Comparison of ENCODE assay signal across 16 cellular contexts in the genomic region with DNA sequence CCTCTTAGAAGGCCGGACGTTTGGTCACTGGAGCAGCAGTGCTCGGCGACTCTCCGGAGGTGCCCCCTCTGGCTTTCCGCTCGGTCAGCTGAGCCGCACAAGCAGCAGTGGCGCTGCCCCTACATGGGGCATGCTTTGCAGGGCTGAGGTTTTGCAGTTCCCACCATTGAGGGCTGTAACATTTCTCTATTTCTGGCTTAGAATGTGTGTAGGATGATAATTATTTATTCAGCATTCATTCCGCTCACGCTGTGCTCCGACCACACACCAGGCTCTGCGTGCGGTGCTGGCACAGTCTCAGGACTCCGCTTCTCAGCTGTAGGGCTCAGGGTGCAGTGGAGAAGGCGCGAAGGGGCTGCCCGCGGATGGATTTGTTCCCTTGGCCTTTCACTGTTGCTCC.
DNase-seq lines count a peak whose midpoint lies in the region; ATAC-seq and TF ChIP-seq lines count a peak whose summit lies in the region.
"Had no signal": no experiment of that assay in that cellular context is flagged by ENCODE, and none has a peak within 500 bp of the region (broad histone marks: within the 10 kb centered on the region; RNA-seq: fewer than 3 reads in every experiment).

No MANE protein-coding gene starts in this region.

- no peaks in the 10 kb centered on the region for H3K36me3 Mint-ChIP-seq in nephron progenitor cell (ENCODE audit: low read depth)

- no peaks in the 10 kb centered on the region for H3K27me3 ChIP-seq in brain microvascular endothelial cell (replicated peaks)
- H3K27me3 ChIP-seq: BLaER1 treated with 17β-estradiol and CSF1 and Interleukin-3, amounts not matched to agents 10 nM and 100 nM had no signal

- DNase-seq in brain microvascular endothelial cell = no peak
- no peak for DNase-seq in nephron progenitor cell
- DNase-seq in sciatic nerve (ENCODE audit: low spot score) = no peak
- no peak for DNase-seq in activated CD4-positive, alpha-beta T cell treated with anti-CD3 and anti-CD28 coated beads, Interleukin-2, amount 50 U/mL, for 1 hour
- DNase-seq: 8988T; ACHN; CD4-positive, CD25-positive, alpha-beta regulatory T cell; DMS 273 treated with DMSO at 0.1 percent for 48 hours; HFFc6 had no signal

- H3K4me3 ChIP-seq in HEK293 (ENCODE audit: low read depth, low read length) = no peak overlapping the region
- H3K4me3 ChIP-seq in brain microvascular endothelial cell (ENCODE audit: low read depth, low read length) = peak overlapping the region; percentile 37
- H3K4me3 ChIP-seq: BLaER1 treated with 17β-estradiol and CSF1 and Interleukin-3, amounts not matched to agents 10 nM and 100 nM; HAP-1 had no signal

- H3K27ac ChIP-seq in HEK293 (ENCODE audit: extremely low read depth, low read depth, low read length) (no peak overlapping the region), brain microvascular endothelial cell (no peak overlapping the region)
- H3K27ac ChIP-seq: BLaER1 treated with 17β-estradiol and CSF1 and Interleukin-3, amounts not matched to agents 10 nM and 100 nM had no signal

- ATAC-seq in sciatic nerve (peak; percentile 64), HG02588 (IDR thresholded peaks at IDR 0.05; ENCODE audit: unreplicated experiment) (no peak), HG02798 (IDR thresholded peaks at IDR 0.05; ENCODE audit: poor library complexity, unreplicated experiment) (no peak), HG02852 (IDR thresholded peaks at IDR 0.05; ENCODE audit: unreplicated experiment) (no peak)
- ATAC-seq: HepG2 had no signal

- CTCF ChIA-PET in HEK293 (lab: Yijun Ruan, JAX) = no interaction called here

- peaks cover 2% of the 10 kb centered on the region for H3K27me3 Mint-ChIP-seq in nephron progenitor cell (ENCODE audit: low read depth, poor library complexity)

- H3K4me1 ChIP-seq in HEK293 (ENCODE audit: control insufficient read depth, insufficient read depth, low read length) = no peaks in the 10 kb centered on the region
- H3K4me1 ChIP-seq: HAP-1 had no signal

- peak overlapping the region; percentile 61 for H3K27ac Mint-ChIP-seq in nephron progenitor cell
- H3K27ac Mint-ChIP-seq: HFFc6 had no signal

- TF ChIP-seq CTCF in HEK293 (tag by site-specific recombination; IDR thresholded peaks at IDR 0.05) = no peak
- no peak for TF ChIP-seq CTCF in brain microvascular endothelial cell (IDR thresholded peaks at IDR 0.05; ENCODE audit: low read depth, low read length, missing control alignments)
- TF ChIP-seq CTCF in nephron progenitor cell (IDR thresholded peaks at IDR 0.05) = no peak

- H3K36me3 ChIP-seq in HEK293 (ENCODE audit: control insufficient read depth in 2 of 2, insufficient read depth in 1 of 2, low read length in 2 of 2) (no peaks in the 10 kb centered on the region), brain microvascular endothelial cell (replicated peaks) (no peaks in the 10 kb centered on the region)
- H3K36me3 ChIP-seq: HAP-1 had no signal

- H3K9me3 ChIP-seq in HEK293 (ENCODE audit: control insufficient read depth, insufficient read depth, low read depth, low read length) = no peaks in the 10 kb centered on the region
- H3K9me3 ChIP-seq: HAP-1 had no signal

- H3K4me3 Mint-ChIP-seq in nephron progenitor cell = no peak overlapping the region
- H3K4me3 Mint-ChIP-seq: CD4-positive, CD25-positive, alpha-beta regulatory T cell; HFFc6 had no signal

- H3K4me1 Mint-ChIP-seq in nephron progenitor cell = peaks cover 5% of the 10 kb centered on the region

- POLR2A ChIA-PET in HEK293 (lab: Yijun Ruan, JAX) = no interaction called here

- peaks cover 3% of the 10 kb centered on the region for H3K9me3 Mint-ChIP-seq in nephron progenitor cell
- H3K9me3 Mint-ChIP-seq: CD4-positive, CD25-positive, alpha-beta regulatory T cell; HFFc6 had no signal

- in situ Hi-C loops in brain microvascular endothelial cell (cut with HindIII; ENCODE audit: low pct_ligation_motif_present, low sequenced_read_pairs) = no loop called here

- intact Hi-C loops in sciatic nerve (cut with DNase I) = no loop called here

TF ChIP-seq in HEK293, 187 proteins besides CTCF, POLR2A, EP300 and RAD21:
- TF ChIP-seq ZFHX2 (tag by site-specific recombination; conservative IDR thresholded peaks at IDR 0.05) = peak; percentile 27; the same call in 1 of the 2 replicates
- TF ChIP-seq, protein P1, sequence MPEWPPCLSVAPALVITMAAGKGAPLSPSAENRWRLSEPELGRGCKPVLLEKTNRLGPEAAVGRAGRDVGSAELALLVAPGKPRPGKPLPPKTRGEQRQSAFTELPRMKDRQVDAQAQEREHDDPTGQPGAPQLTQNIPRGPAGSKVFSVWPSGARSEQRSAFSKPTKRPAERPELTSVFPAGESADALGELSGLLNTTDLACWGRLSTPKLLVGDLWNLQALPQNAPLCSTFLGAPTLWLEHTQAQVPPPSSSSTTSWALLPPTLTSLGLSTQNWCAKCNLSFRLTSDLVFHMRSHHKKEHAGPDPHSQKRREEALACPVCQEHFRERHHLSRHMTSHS (tag by site-specific recombination; IDR thresholded peaks at IDR 0.05) = no peak
